1 cellular context compared by ENCODE assay signal in genomic region chr10:132346806-132347205, GRCh38.
TF ChIP-seq lines count a peak whose summit lies in the region.

No MANE protein-coding gene starts in this region.

TF ChIP-seq in H1, 55 proteins besides CTCF, POLR2A, EP300 and RAD21:
- TF ChIP-seq SIRT6 (IDR thresholded peaks at IDR 0.05; ENCODE audit: low read length) (no peak), BACH1 (IDR thresholded peaks at IDR 0.05; ENCODE audit: low read length) (no peak), HDAC2 (IDR thresholded peaks at IDR 0.05; ENCODE audit: borderline replicate concordance in 1 of 2, low read depth in 2 of 2, low read length in 2 of 2) (no peak), KDM1A (IDR thresholded peaks at IDR 0.05; ENCODE audit: borderline replicate concordance, low read length) (no peak), RXRA (IDR thresholded peaks at IDR 0.05; ENCODE audit: insufficient read depth, low read depth, low read length) (no peak), ASH2L (IDR thresholded peaks at IDR 0.05; ENCODE audit: low read length) (no peak), POLR2AphosphoS5 (IDR thresholded peaks at IDR 0.05; ENCODE audit: low read depth, low read length) (no peak), CBX8 (IDR thresholded peaks at IDR 0.05; ENCODE audit: borderline replicate concordance, low read depth, low read length) (no peak), KDM5A (IDR thresholded peaks at IDR 0.05; ENCODE audit: low read length) (no peak), EZH2 (IDR thresholded peaks at IDR 0.05; ENCODE audit: low read depth, low read length, severe bottlenecking) (no peak), SUZ12 (IDR thresholded peaks at IDR 0.05; ENCODE audit: low read length) (no peak), CHD1 (IDR thresholded peaks at IDR 0.05; ENCODE audit: low read depth, low read length) (no peak), POU5F1 (IDR thresholded peaks at IDR 0.05; ENCODE audit: low read depth, low read length) (no peak), JUND (IDR thresholded peaks at IDR 0.05; ENCODE audit: low read length) (no peak), RBBP5 (IDR thresholded peaks at IDR 0.05; ENCODE audit: borderline replicate concordance, low read depth, low read length) (no peak), RFX5 (IDR thresholded peaks at IDR 0.05; ENCODE audit: borderline replicate concordance, low read depth, low read length) (no peak), CEBPB (IDR thresholded peaks at IDR 0.05; ENCODE audit: low read depth, low read length) (no peak)
